In the genomic region with DNA sequence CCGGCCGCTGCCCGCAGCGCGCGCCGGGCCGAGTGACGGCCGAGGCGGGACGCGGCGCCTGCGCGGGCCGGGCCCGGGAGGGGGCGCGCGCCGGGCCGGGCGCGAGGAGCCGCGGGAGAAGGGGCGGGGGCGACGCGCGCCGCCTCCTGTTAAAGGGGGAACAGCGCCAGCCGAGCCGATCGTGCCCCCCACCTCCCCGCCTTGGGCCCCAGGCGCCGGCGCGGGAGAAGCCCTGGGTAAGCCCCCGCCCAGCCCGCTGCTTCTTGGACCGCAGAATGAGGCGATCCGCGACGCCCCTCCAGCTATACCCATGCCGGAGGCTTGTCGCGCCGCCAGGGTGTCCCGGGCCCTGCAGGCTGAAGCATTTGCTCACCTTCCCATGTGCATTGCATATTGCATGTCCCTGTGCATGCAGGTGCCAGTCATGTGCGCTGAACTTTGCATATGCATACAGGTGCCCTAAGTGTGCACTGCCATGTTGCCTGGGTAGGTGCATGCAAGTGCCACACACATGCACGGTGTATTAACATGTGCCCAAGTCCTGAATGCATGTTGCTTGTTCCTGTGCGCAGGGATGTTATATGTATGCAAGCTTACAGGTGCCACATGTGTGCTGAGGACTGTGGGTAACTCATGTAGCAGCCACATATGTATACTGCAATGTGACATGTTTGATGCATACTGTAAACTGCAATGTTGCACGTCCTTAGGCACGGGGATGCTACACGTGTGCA, we compare ENCODE assay signal across 8 cellular contexts. TPM values are rescaled to one million over a fixed set of nuclear protein-coding genes. Genes with fewer than 3 reads are reported as not detected.
DNase-seq lines count a peak whose midpoint lies in the region; ATAC-seq and TF ChIP-seq lines count a peak whose summit lies in the region.

ADGRB2 (minus strand) TSS at position 34 of the 734 bp plus-strand sequence. CDS start 7,119 bp downstream, outside the sequence.

- intact Hi-C loops in colonic mucosa (cut with DNase I): no loop called here

- H3K4me3 Mint-ChIP-seq in mesothelial cell of epicardium: peak within 1 kb of the TSS; percentile 71

- no peaks in the 10 kb centered on the region for H3K9me3 Mint-ChIP-seq in mesothelial cell of epicardium

- peak within 1 kb of the TSS; percentile 38 for H3K4me3 ChIP-seq in colonic mucosa

- peak; percentile 9 to 39 (median 24) for DNase-seq in stimulated activated naive CD4-positive, alpha-beta T cell (lab: John Stamatoyannopoulos, UW)
- DNase-seq in stimulated activated naive CD4-positive, alpha-beta T cell treated with Interleukin-2 at 50 U/mL for 16 hours (lab: John Stamatoyannopoulos, UW): no peak
- DNase-seq in RWPE1 (ENCODE audit: low spot score) (no peak), colonic mucosa (no peak), mesothelial cell of epicardium (ENCODE audit: low spot score in 2 of 2, unreplicated experiment in 2 of 2) (no peak), COLO829 (ENCODE audit: low spot score) (no peak)
- no peak for DNase-seq in activated effector memory CD4-positive, alpha-beta T cell treated with anti-CD3 and anti-CD28 coated beads, Interleukin-2, amount 50 U/mL, for 16 hours

- peak within 1 kb of the TSS in 1 of 2 donors; percentile 58 for H3K9ac ChIP-seq in colonic mucosa (ENCODE audit: low read depth in 2 of 2, low read length in 2 of 2)

- H3K27ac ChIP-seq in RWPE1 (peak within 1 kb of the TSS; percentile 20; the same call in 1 of the 2 replicates), colonic mucosa (no peak within 1 kb of the TSS)

- TF ChIP-seq CTCF in RWPE1 (conservative IDR thresholded peaks at IDR 0.05; ENCODE audit: low read depth) (peak; percentile 50), colonic mucosa (IDR thresholded peaks at IDR 0.05) (no peak), mesothelial cell of epicardium (IDR thresholded peaks at IDR 0.05; ENCODE audit: unreplicated experiment) (no peak)

- H3K27me3 ChIP-seq in colonic mucosa: peaks cover 38% of the 10 kb centered on the region

- POLR2A ChIA-PET in RWPE1 (lab: Yijun Ruan, JAX; ENCODE audit: low non-redundant PET): no interaction called here

- H3K36me3 ChIP-seq in colonic mucosa: no peaks in the 10 kb centered on the region

- CTCF ChIA-PET in RWPE1 (lab: Yijun Ruan, JAX): interaction anchor here (1.7 to 3.1 kb wide), 2 partner anchors 11 to 25 kb away, joined by 7 to 18 read pairs; no protein-coding TSS in a partner anchor

- no peak within 1 kb of the TSS for H3K27ac Mint-ChIP-seq in mesothelial cell of epicardium

- peaks cover 49% of the 10 kb centered on the region for H3K27me3 Mint-ChIP-seq in mesothelial cell of epicardium (ENCODE audit: low read depth)

- no peak for ATAC-seq in GM18861 (IDR thresholded peaks at IDR 0.05; ENCODE audit: unreplicated experiment)

- no peaks in the 10 kb centered on the region for H3K9me3 ChIP-seq in colonic mucosa

- no peaks in the 10 kb centered on the region for H3K36me3 Mint-ChIP-seq in mesothelial cell of epicardium

- H3K4me1 Mint-ChIP-seq in mesothelial cell of epicardium: peaks cover 26% of the 10 kb centered on the region

- peaks cover 7% of the 10 kb centered on the region for H3K4me1 ChIP-seq in colonic mucosa

RNA-seq across cellular contexts. Expression of gene ADGRB2, which starts in this region (rescaled TPM):
- total RNA-seq in colonic mucosa (1 to 10 TPM in 1 of 2 donors, under 1 TPM in 1; 0.59 to 1.6 TPM), mesothelial cell of epicardium (21.5 to 24.0 TPM (median 21.9 TPM) in 3 replicates)

Comparison
In these comparisons a context has a peak if more than half of its experiments do, and no peak if none do; other contexts are left out.
1. DNase-seq: peak in stimulated activated naive CD4-positive, alpha-beta T cell (6 of 6); none in stimulated activated naive CD4-positive, alpha-beta T cell treated with Interleukin-2 at 50 U/mL for 16 hours (single experiment), RWPE1 (single experiment), colonic mucosa (single experiment), mesothelial cell of epicardium (0 of 2), COLO829 (single experiment) and activated effector memory CD4-positive, alpha-beta T cell treated with anti-CD3 and anti-CD28 coated beads, Interleukin-2, amount 50 U/mL, for 16 hours (single experiment).